ENCODE assay signal across 9 cellular contexts in genomic region chr19:40907968-40908735, GRCh38. TPM values are rescaled to one million over a fixed set of nuclear protein-coding genes. Genes with fewer than 3 reads are reported as not detected.
A peak's percentile ranks its signal among the peaks of the same experiment; 100 is the strongest.
DNase-seq lines count a peak whose midpoint lies in the region; ATAC-seq, FAIRE-seq and TF ChIP-seq lines count a peak whose summit lies in the region.
"Had no signal": no experiment of that assay in that cellular context is flagged by ENCODE, and none has a peak within 500 bp of the region (broad histone marks: within the 10 kb centered on the region; RNA-seq: fewer than 3 reads in every experiment).

No MANE protein-coding gene starts in this region.

- no peak overlapping the region for H2AFZ ChIP-seq in PC-3 (ENCODE audit: low read length)

- H3K4me2 ChIP-seq in PC-3 (ENCODE audit: low read length): no peak overlapping the region

- no peak for DNase-seq in HTR-8/SVneo (ENCODE audit: insufficient read length, low spot score)
- DNase-seq in activated CD4-positive, alpha-beta memory T cell treated with anti-CD3 and anti-CD28 coated beads for 36 hours: peak; percentile 79
- DNase-seq in erythroblast (lab: John Stamatoyannopoulos, UW): peak; percentile 19 to 49
- DNase-seq in stimulated activated CD8-positive, alpha-beta memory T cell treated with anti-CD3 and anti-CD28 coated beads, Interleukin-12 subunit alpha, Interleukin-12 subunit beta, amount 100 ng/mL, for 1 hour (ENCODE audit: low read depth): peak; percentile 53
- no peak for DNase-seq in AG20443 (ENCODE audit: low spot score)
- no peak for DNase-seq in PC-3
- DNase-seq: gastrocnemius medialis had no signal

- H3K36me3 Mint-ChIP-seq in activated CD4-positive, alpha-beta memory T cell treated with anti-CD3 and anti-CD28 coated beads for 36 hours: no peaks in the 10 kb centered on the region

- peaks cover 11% of the 10 kb centered on the region for H3K4me1 ChIP-seq in PC-3 (ENCODE audit: insufficient read depth, low read length)
- H3K4me1 ChIP-seq: gastrocnemius medialis had no signal

- POLR2A ChIA-PET in activated CD4-positive, alpha-beta memory T cell treated with anti-CD3 and anti-CD28 coated beads for 36 hours (lab: Charles Lee): no interaction called here
- POLR2A ChIA-PET in PC-3 (lab: Charles Lee; ENCODE audit: unreplicated experiment): no interaction called here

- no peaks in the 10 kb centered on the region for H3K9me3 ChIP-seq in PC-3 (ENCODE audit: low read length)
- H3K9me3 ChIP-seq: gastrocnemius medialis had no signal

- no peaks in the 10 kb centered on the region for H3K9me2 ChIP-seq in PC-3 (replicated peaks; ENCODE audit: low read length)

- TF ChIP-seq CTCF in PC-3 (conservative IDR thresholded peaks at IDR 0.05; ENCODE audit: low read depth, low read length): no peak

- no peaks in the 10 kb centered on the region for H3K36me3 ChIP-seq in PC-3 (ENCODE audit: low read depth, low read length)
- H3K36me3 ChIP-seq: gastrocnemius medialis had no signal

- H4K20me1 ChIP-seq in PC-3 (ENCODE audit: low read length): no peaks in the 10 kb centered on the region

- no peak overlapping the region for H3K27ac Mint-ChIP-seq in activated CD4-positive, alpha-beta memory T cell treated with anti-CD3 and anti-CD28 coated beads for 36 hours

- no TSS peak for BruUV-seq in PC-3 (replicated peaks; lab: Mats Ljungman, UMichigan)

- H3K79me2 ChIP-seq in PC-3 (ENCODE audit: low read length): no peaks in the 10 kb centered on the region

- H3K4me1 Mint-ChIP-seq in activated CD4-positive, alpha-beta memory T cell treated with anti-CD3 and anti-CD28 coated beads for 36 hours (ENCODE audit: low read depth): peaks cover 9% of the 10 kb centered on the region

- peaks cover 4% of the 10 kb centered on the region for H3K27me3 Mint-ChIP-seq in activated CD4-positive, alpha-beta memory T cell treated with anti-CD3 and anti-CD28 coated beads for 36 hours

- no peaks in the 10 kb centered on the region for H3K27me3 ChIP-seq in PC-3 (ENCODE audit: low read length)

- CTCF ChIA-PET in activated CD4-positive, alpha-beta memory T cell treated with anti-CD3 and anti-CD28 coated beads for 36 hours (lab: Charles Lee): interaction anchor here (1.1 to 2.3 kb wide), 2 partner anchors 32 to 245 kb away, joined by 3 to 17 read pairs; no protein-coding TSS in a partner anchor
- CTCF ChIA-PET in PC-3 (lab: Charles Lee): interaction anchor here (0.5 to 1.1 kb wide), 2 partner anchors 131 to 242 kb away, joined by 3 read pairs; no protein-coding TSS in a partner anchor

- peak; percentile 20 for FAIRE-seq in HTR-8/SVneo (lab: Jason Lieb, UNC)

- H3K4me3 ChIP-seq in PC-3 (ENCODE audit: low read length): no peak overlapping the region

- no peaks in the 10 kb centered on the region for H3F3A ChIP-seq in PC-3 (ENCODE audit: low read length, unreplicated experiment)

- no peaks in the 10 kb centered on the region for H3K9me3 Mint-ChIP-seq in activated CD4-positive, alpha-beta memory T cell treated with anti-CD3 and anti-CD28 coated beads for 36 hours

- H3K27ac ChIP-seq in PC-3 (ENCODE audit: low read length): no peak overlapping the region
- H3K27ac ChIP-seq: gastrocnemius medialis had no signal

- ATAC-seq in GM18519 (IDR thresholded peaks at IDR 0.05; ENCODE audit: low FRiP score, unreplicated experiment): no peak
- no peak for ATAC-seq in HG03460 (IDR thresholded peaks at IDR 0.05; ENCODE audit: unreplicated experiment)
- ATAC-seq in PC-3: no peak
- ATAC-seq: gastrocnemius medialis had no signal

- intact Hi-C loops in activated CD4-positive, alpha-beta memory T cell treated with anti-CD3 and anti-CD28 coated beads for 36 hours (cut with micrococcal nuclease): loop anchor here (2.0 kb wide), 1 partner anchor 245 kb away; no protein-coding TSS in a partner anchor
- intact Hi-C loops in PC-3 (cut with micrococcal nuclease): no loop called here

- H3K4me3 Mint-ChIP-seq in activated CD4-positive, alpha-beta memory T cell treated with anti-CD3 and anti-CD28 coated beads for 36 hours: peak overlapping the region; percentile 65

- no peak for TF ChIP-seq POLR2A in erythroblast (IDR thresholded peaks at IDR 0.05; ENCODE audit: low read length)

- H3K9ac ChIP-seq in PC-3 (ENCODE audit: low read length): no peak overlapping the region

RNA-seq across cellular contexts. Expression of gene CYP2A7, which starts 26.1 kb away (rescaled TPM):
- total RNA-seq in activated CD4-positive, alpha-beta memory T cell treated with anti-CD3 and anti-CD28 coated beads for 36 hours: not detected
- not detected in 2 replicates for total RNA-seq in PC-3 (2014; rRNA removed)
- total RNA-seq: gastrocnemius medialis had no signal

RNA-seq across cellular contexts. Expression of gene CYP2A6, which starts 57.9 kb away (rescaled TPM):
- not detected for total RNA-seq in activated CD4-positive, alpha-beta memory T cell treated with anti-CD3 and anti-CD28 coated beads for 36 hours
- not detected in 2 replicates for total RNA-seq in PC-3 (2014; rRNA removed)

Comparison
In these comparisons a context has a peak if more than half of its experiments do, and no peak if none do; other contexts are left out.
1. DNase-seq: peak in activated CD4-positive, alpha-beta memory T cell treated with anti-CD3 and anti-CD28 coated beads for 36 hours (single experiment), erythroblast (2 of 2) and stimulated activated CD8-positive, alpha-beta memory T cell treated with anti-CD3 and anti-CD28 coated beads, Interleukin-12 subunit alpha, Interleukin-12 subunit beta, amount 100 ng/mL, for 1 hour (single experiment); none in HTR-8/SVneo (single experiment), AG20443 (single experiment) and PC-3 (single experiment).